In genomic region chr20:53920647-53921245, GRCh38 we compare ENCODE assay signal across 1 cellular context.
TF ChIP-seq lines count a peak whose summit lies in the region.

No MANE protein-coding gene starts in this region.

TF ChIP-seq in K562, 482 proteins besides CTCF, POLR2A, EP300 and RAD21 (continued from another document):
- TF ChIP-seq ZBTB11 (CRISPR knock-in tag; IDR thresholded peaks at IDR 0.05) (peak in 1 of 3 experiments; percentile 94; a peak in 2 of 6 replicates), COPS2 (conservative IDR thresholded peaks at IDR 0.05) (no peak)
